Comparison of ENCODE assay signal across 8 cellular contexts in genomic region chr15:72231066-72231846, GRCh38. TPM values are rescaled to one million over a fixed set of nuclear protein-coding genes. Genes with fewer than 3 reads are reported as not detected.
DNase-seq lines count a peak whose midpoint lies in the region; ATAC-seq and TF ChIP-seq lines count a peak whose summit lies in the region.

Gene PKM, minus strand, starts transcription at chr15:72231190. Its CDS starts 12,093 bp downstream, at chr15:72219097.

- H3K36me3 ChIP-seq in BJ (ENCODE audit: control insufficient read depth, insufficient read depth, low read length) = 0 out of 2 replicates have a peak, but pooled peaks cover 2% of the 10 kb centered on the region

- CTCF ChIA-PET in BJ (lab: Yijun Ruan, JAX) = interaction anchor here (1.1 to 1.9 kb wide), 4 partner anchors 31 to 82 kb away, joined by 3 to 7 read pairs (median 5); no protein-coding TSS in a partner anchor

- DNase-seq in BJ (ENCODE audit: low read depth) (peak; percentile 81), NCI-H748 (lab: John Stamatoyannopoulos, UW; ENCODE audit: unreplicated experiment) (peak; percentile 98), cortex of kidney (lab: John Stamatoyannopoulos, UW) (peak; percentile 80), left kidney (ENCODE audit: low read depth, low spot score) (peak; percentile 99)
- peak; percentile 91 for DNase-seq in activated CD4-positive, alpha-beta T cell treated with anti-CD3 and anti-CD28 coated beads, Interleukin-2, amount 50 U/mL, for 1 hour
- DNase-seq in stimulated activated CD4-positive, alpha-beta T cell treated with anti-CD3 and anti-CD28 coated beads, Interleukin-1b, Interleukin-23, amount 100 ng/mL, for 48 hours = peak; percentile 98

- no peaks in the 10 kb centered on the region for H3K27me3 ChIP-seq in BJ (ENCODE audit: control insufficient read depth, insufficient read depth, low read length)

- TF ChIP-seq CTCF in BJ (IDR thresholded peaks at IDR 0.05; ENCODE audit: insufficient read depth, low read depth, low read length) = no peak

- POLR2A ChIA-PET in BJ (lab: Charles Lee) = interaction anchor here (0.6 kb wide), 1 partner anchor 9 kb away, joined by 14 read pairs; no protein-coding TSS in a partner anchor

- H3K4me3 ChIP-seq in BJ (ENCODE audit: low read depth, low read length) = peak within 1 kb of the TSS; percentile 98

- ATAC-seq in GM19328 (IDR thresholded peaks at IDR 0.05; ENCODE audit: unreplicated experiment) = peak; percentile 38
- ATAC-seq in HG03520 (IDR thresholded peaks at IDR 0.05; ENCODE audit: unreplicated experiment) = peak; percentile 36

RNA-seq across cellular contexts. Expression of gene PKM, which starts in this region (rescaled TPM):
- 2,101 and 2,533 TPM in 2 replicates for polyA plus RNA-seq in BJ (2011; rRNA removed)
- 1,760 and 2,530 TPM in 2 replicates for polyA minus RNA-seq in BJ (2011; rRNA and poly(A)+ RNA removed)

Comparison
In these comparisons a context has a peak if more than half of its experiments do, and no peak if none do; other contexts are left out.
1. Peak in every context shown above with its lines: DNase-seq, ATAC-seq and H3K4me3 ChIP-seq.